In genomic region chr1:31937300-31938183, GRCh38 we compare ENCODE assay signal across 8 cellular contexts. TPM values are rescaled to one million over a fixed set of nuclear protein-coding genes. Genes with fewer than 3 reads are reported as not detected.
A peak's percentile ranks its signal among the peaks of the same experiment; 100 is the strongest.
DNase-seq lines count a peak whose midpoint lies in the region; ATAC-seq and TF ChIP-seq lines count a peak whose summit lies in the region.

No MANE protein-coding gene starts in this region.

- intact Hi-C loops in left cardiac atrium (cut with DNase I): no loop called here
- intact Hi-C loops in posterior vena cava (cut with DNase I): no loop called here

- peaks cover 2% of the 10 kb centered on the region for H3K4me1 ChIP-seq in urinary bladder (ENCODE audit: insufficient read depth)

- H3K9me3 ChIP-seq in SK-N-MC (ENCODE audit: low read depth, low read length): no peaks in the 10 kb centered on the region

- H3K27me3 Mint-ChIP-seq in activated naive CD8-positive, alpha-beta T cell treated with anti-CD3 and anti-CD28 coated beads, Interleukin-2, amount 50 U/mL, for 24 hours: no peaks in the 10 kb centered on the region

- under 1% methylated on average over 77 of the region's 78 CpGs for WGBS in urinary bladder

- peaks cover 25% of the 10 kb centered on the region for H3K36me3 Mint-ChIP-seq in activated naive CD8-positive, alpha-beta T cell treated with anti-CD3 and anti-CD28 coated beads, Interleukin-2, amount 50 U/mL, for 24 hours (ENCODE audit: low read depth)

- no peaks in the 10 kb centered on the region for H3K9me3 Mint-ChIP-seq in activated naive CD8-positive, alpha-beta T cell treated with anti-CD3 and anti-CD28 coated beads, Interleukin-2, amount 50 U/mL, for 24 hours

- no peaks in the 10 kb centered on the region for H3K36me3 ChIP-seq in SK-N-MC (ENCODE audit: insufficient read depth, low read length)
- H3K36me3 ChIP-seq in urinary bladder (ENCODE audit: insufficient read depth): no peaks in the 10 kb centered on the region

- H3K9ac ChIP-seq in SK-N-MC (ENCODE audit: insufficient read length): peak overlapping the region; percentile 75

- peak overlapping the region; percentile 99 for H3K4me3 Mint-ChIP-seq in activated naive CD8-positive, alpha-beta T cell treated with anti-CD3 and anti-CD28 coated beads, Interleukin-2, amount 50 U/mL, for 24 hours

- peak overlapping the region; percentile 95 for H3K27ac Mint-ChIP-seq in activated naive CD8-positive, alpha-beta T cell treated with anti-CD3 and anti-CD28 coated beads, Interleukin-2, amount 50 U/mL, for 24 hours

- DNase-seq in SK-N-MC (ENCODE audit: low read depth, low spot score) (no peak), left cardiac atrium (peak; percentile 86), posterior vena cava (ENCODE audit: low spot score) (peak; percentile 95)
- peak; percentile 76 for DNase-seq in activated naive CD8-positive, alpha-beta T cell treated with anti-CD3 and anti-CD28 coated beads, Interleukin-2, amount 50 U/mL, for 24 hours

- no peak for TF ChIP-seq CTCF in 22Rv1 (IDR thresholded peaks at IDR 0.05)

- peak overlapping the region; percentile 94 for H3K4me3 ChIP-seq in SK-N-MC
- peak overlapping the region; percentile 87 for H3K4me3 ChIP-seq in urinary bladder (ENCODE audit: low read depth, low read length)

- peaks cover 74% of the 10 kb centered on the region for H3K4me1 Mint-ChIP-seq in activated naive CD8-positive, alpha-beta T cell treated with anti-CD3 and anti-CD28 coated beads, Interleukin-2, amount 50 U/mL, for 24 hours

- ATAC-seq in GM18502 (IDR thresholded peaks at IDR 0.05; ENCODE audit: poor library complexity, unreplicated experiment): peak; percentile 23
- ATAC-seq in HG03095 (IDR thresholded peaks at IDR 0.05; ENCODE audit: unreplicated experiment): peak; percentile 6
- ATAC-seq in activated naive CD8-positive, alpha-beta T cell treated with anti-CD3 and anti-CD28 coated beads, Interleukin-2, amount 50 U/mL, for 24 hours: peak; percentile 17
- ATAC-seq in left cardiac atrium: peak; percentile 73 to 75

- H3K27ac ChIP-seq in 22Rv1 (peak overlapping the region; percentile 90), SK-N-MC (peak overlapping the region; percentile 37; the same call in 1 of the 2 replicates), urinary bladder (ENCODE audit: low read depth) (peak overlapping the region; percentile 99)

RNA-seq across cellular contexts. Expression of gene PTP4A2, which starts 0.6 kb away (rescaled TPM):
- total RNA-seq in left cardiac atrium (100 to 1,000 TPM; 281 to 449 TPM), posterior vena cava (100 to 1,000 TPM; 259 to 375 TPM), urinary bladder (462 TPM)
- polyA plus RNA-seq in urinary bladder: 118 TPM

Comparison
In these comparisons a context has a peak if more than half of its experiments do, and no peak if none do; other contexts are left out.
1. H3K27ac ChIP-seq: peak in every context shown above with its lines; median percentile 99 in urinary bladder; 90 in 22Rv1; 37 in SK-N-MC.
2. ATAC-seq: peak in every context shown above with its lines; median percentile 74 in left cardiac atrium; 23 in GM18502; 17 in activated naive CD8-positive, alpha-beta T cell treated with anti-CD3 and anti-CD28 coated beads, Interleukin-2, amount 50 U/mL, for 24 hours; 6 in HG03095.